5 cellular contexts compared by ENCODE assay signal in the genomic region with DNA sequence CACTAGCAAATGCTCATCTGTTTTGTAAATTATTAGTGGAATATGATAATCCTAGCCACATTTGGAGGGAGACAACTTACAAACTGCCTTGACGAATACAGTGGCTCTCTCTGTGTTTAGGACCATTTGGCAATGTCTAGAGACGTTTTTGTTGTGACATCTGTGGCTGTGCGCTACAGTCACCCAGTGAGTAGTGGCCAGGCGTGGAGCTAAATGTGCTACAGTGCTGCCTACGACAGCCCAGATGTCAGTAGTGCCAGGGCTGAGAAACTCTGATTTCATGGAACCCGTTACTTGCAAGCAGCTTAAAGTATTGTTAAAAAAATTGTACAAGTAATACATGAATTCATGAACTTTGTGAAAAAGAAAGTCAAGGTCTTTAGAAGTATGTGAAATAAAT. TPM values are rescaled to one million over a fixed set of nuclear protein-coding genes. Genes with fewer than 3 reads are reported as not detected.
"Had no signal": no experiment of that assay in that cellular context is flagged by ENCODE, and none has a peak within 500 bp of the region (broad histone marks: within the 10 kb centered on the region; RNA-seq: fewer than 3 reads in every experiment).

No MANE protein-coding gene starts in this region.

RNA-seq across cellular contexts. Expression of a gene that starts 13.8 kb away (rescaled TPM):
- total RNA-seq: activated B cell treated with CpG ODN at 0.5 μM for 24 hours; activated CD8-positive, alpha-beta T cell treated with anti-CD3 and anti-CD28 coated beads for 36 hours; activated T-cell treated with anti-CD3 and anti-CD28 coated beads, Interleukin-2, amount 50 U/mL, for 4 hours; foreskin keratinocyte; T-helper 17 cell had no signal
